1 cellular context compared by ENCODE assay signal in the genomic region with DNA sequence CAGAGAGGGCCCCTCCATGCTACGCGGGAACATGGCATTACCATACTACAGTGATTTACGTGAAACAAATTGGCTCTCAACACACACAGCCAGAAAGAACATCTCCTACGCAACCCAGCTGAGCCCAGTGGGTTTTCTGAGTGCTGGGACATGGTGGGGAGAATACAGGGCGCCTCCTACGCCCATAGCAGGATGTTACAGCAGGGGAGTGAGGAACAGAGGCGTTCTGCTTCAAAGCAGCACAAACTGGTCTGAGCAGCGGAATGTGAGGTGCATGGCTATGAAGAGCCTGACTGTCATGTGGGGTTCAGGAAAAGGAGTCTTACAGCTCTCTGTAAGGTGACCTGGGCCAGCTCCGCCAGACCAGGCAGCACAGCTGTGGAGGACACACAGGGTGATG.
TF ChIP-seq lines count a peak whose summit lies in the region.

No MANE protein-coding gene starts in this region.

TF ChIP-seq in HepG2, 621 proteins besides CTCF, POLR2A, EP300 and RAD21 (continued from another document):
- TF ChIP-seq, protein P1, sequence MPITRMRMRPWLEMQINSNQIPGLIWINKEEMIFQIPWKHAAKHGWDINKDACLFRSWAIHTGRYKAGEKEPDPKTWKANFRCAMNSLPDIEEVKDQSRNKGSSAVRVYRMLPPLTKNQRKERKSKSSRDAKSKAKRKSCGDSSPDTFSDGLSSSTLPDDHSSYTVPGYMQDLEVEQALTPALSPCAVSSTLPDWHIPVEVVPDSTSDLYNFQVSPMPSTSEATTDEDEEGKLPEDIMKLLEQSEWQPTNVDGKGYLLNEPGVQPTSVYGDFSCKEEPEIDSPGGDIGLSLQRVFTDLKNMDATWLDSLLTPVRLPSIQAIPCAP (CRISPR knock-in tag; IDR thresholded peaks at IDR 0.05; ENCODE audit: low read depth): no peak
- TF ChIP-seq, protein P2, sequence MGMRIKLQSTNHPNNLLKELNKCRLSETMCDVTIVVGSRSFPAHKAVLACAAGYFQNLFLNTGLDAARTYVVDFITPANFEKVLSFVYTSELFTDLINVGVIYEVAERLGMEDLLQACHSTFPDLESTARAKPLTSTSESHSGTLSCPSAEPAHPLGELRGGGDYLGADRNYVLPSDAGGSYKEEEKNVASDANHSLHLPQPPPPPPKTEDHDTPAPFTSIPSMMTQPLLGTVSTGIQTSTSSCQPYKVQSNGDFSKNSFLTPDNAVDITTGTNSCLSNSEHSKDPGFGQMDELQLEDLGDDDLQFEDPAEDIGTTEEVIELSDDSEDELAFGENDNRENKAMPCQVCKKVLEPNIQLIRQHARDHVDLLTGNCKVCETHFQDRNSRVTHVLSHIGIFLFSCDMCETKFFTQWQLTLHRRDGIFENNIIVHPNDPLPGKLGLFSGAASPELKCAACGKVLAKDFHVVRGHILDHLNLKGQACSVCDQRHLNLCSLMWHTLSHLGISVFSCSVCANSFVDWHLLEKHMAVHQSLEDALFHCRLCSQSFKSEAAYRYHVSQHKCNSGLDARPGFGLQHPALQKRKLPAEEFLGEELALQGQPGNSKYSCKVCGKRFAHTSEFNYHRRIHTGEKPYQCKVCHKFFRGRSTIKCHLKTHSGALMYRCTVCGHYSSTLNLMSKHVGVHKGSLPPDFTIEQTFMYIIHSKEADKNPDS (CRISPR knock-in tag; IDR thresholded peaks at IDR 0.05): no peak
- no peak for TF ChIP-seq ZNF10 (CRISPR knock-in tag; IDR thresholded peaks at IDR 0.05; ENCODE audit: borderline replicate concordance, low read depth)
- no peak for TF ChIP-seq ZNF678 (CRISPR knock-in tag; IDR thresholded peaks at IDR 0.05)
- TF ChIP-seq, protein P3, sequence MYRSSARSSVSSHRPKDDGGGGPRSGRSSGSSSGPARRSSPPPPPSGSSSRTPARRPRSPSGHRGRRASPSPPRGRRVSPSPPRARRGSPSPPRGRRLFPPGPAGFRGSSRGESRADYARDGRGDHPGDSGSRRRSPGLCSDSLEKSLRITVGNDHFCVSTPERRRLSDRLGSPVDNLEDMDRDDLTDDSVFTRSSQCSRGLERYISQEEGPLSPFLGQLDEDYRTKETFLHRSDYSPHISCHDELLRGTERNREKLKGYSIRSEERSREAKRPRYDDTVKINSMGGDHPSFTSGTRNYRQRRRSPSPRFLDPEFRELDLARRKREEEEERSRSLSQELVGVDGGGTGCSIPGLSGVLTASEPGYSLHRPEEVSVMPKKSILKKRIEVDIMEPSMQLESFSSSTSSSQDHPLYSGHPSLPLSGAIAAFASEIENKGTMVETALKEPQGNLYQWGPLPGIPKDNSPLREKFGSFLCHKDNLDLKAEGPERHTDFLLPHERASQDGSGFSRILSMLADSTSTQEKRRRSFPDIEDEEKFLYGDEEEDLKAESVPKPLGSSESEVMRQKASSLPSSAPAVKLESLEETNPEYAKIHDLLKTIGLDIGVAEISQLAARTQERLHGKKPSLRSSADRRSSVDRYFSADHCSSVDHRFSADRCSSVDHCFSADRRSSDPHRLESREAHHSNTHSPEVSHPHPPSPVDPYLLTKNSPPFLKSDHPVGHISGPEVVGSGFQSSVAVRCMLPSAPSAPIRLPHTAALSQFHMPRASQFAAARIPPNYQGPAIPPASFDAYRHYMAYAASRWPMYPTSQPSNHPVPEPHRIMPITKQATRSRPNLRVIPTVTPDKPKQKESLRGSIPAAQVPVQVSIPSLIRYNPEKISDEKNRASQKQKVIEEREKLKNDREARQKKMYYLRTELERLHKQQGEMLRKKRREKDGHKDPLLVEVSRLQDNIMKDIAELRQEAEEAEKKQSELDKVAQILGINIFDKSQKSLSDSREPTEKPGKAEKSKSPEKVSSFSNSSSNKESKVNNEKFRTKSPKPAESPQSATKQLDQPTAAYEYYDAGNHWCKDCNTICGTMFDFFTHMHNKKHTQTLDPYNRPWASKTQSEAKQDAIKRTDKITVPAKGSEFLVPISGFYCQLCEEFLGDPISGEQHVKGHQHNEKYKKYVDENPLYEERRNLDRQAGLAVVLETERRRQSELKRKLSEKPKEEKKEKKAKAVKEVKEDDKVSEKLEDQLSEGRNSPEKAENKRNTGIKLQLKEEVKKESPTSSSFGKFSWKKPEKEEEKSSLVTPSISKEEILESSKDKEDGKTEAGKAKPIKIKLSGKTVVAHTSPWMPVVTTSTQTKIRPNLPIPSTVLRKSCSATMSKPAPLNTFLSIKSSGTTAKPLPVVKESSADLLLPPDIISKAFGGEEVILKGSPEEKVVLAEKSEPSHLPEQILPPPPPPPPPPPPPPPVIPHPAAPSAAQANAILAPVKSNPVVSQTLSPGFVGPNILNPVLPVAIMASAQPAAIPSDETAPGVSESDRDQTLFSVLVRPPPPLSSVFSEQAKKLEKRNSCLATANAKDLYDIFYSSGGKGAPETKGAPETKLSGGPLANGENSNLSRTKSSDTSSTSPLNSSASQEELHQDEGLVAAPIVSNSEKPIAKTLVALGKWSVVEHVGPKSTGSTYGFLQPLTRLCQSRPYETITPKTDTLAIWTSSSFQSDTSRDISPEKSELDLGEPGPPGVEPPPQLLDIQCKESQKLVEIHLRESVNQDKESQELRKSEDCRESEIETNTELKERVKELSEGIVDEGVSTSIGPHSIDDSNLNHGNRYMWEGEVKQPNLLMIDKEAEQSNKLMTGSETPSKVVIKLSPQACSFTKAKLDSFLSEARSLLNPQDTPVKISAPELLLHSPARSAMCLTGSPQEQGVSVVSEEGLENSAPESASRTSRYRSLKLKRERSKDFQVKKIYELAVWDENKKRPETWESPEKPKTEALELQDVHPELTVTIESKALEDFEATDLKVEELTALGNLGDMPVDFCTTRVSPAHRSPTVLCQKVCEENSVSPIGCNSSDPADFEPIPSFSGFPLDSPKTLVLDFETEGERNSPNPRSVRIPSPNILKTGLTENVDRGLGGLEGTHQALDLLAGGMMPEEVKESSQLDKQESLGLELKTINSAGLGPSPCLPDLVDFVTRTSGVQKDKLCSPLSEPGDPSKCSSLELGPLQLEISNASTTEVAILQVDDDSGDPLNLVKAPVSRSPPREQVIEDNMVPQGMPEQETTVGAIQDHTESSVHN (CRISPR knock-in tag; IDR thresholded peaks at IDR 0.05): no peak
- no peak for TF ChIP-seq ZNF709 (CRISPR knock-in tag; IDR thresholded peaks at IDR 0.05)
- TF ChIP-seq ZNF629 (CRISPR knock-in tag; conservative IDR thresholded peaks at IDR 0.05): no peak
- TF ChIP-seq STAG1 (CRISPR knock-in tag; IDR thresholded peaks at IDR 0.05): no peak
- TF ChIP-seq RFX3 (CRISPR knock-in tag; IDR thresholded peaks at IDR 0.05): no peak
- no peak for TF ChIP-seq POLR2AphosphoS2 (IDR thresholded peaks at IDR 0.05; ENCODE audit: low read depth, low read length)
